ENCODE assay signal across 8 cellular contexts in the genomic region with DNA sequence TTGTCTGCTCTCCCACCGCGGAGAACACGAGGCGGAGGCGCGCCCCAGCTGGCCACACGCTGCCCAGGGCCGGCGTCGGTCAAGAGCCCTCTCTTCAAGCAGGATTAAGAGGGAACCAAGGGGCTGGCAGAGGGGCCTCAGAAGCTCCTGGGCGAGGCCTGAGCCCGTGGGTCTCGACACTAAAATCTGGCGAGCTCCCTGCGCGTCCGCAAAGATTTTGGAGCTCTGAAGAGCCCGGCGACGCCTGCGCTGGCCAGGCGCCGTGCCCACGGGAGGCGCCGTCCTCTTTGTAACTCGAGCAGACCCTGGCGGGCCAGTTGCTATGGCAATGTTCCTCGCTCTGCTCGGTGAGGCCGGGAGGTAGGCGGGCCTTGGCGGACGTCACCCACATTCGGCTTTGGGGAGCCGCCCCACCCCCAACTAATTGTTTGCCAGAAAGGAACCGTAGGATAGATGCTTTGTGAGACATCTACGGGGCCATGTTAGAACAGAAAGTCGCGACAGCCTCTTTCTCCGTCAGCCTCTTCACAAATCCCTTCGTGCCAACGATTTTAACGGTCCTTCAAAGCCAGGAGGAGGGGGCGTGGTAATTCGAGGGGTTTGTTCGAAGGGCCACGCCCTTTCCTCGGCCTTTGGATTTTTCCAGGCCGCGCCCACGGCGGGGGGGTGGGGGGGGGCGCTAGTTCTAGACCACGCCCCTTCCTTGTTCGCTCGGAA. TPM values are rescaled to one million over a fixed set of nuclear protein-coding genes. Genes with fewer than 3 reads are reported as not detected.
DNase-seq lines count a peak whose midpoint lies in the region; ATAC-seq, FAIRE-seq and TF ChIP-seq lines count a peak whose summit lies in the region.

No MANE protein-coding gene starts in this region.

- peak overlapping the region; percentile 85 for H2AFZ ChIP-seq in OCI-LY7 (ENCODE audit: low read length)

- intact Hi-C loops in OCI-LY7 (cut with micrococcal nuclease; ENCODE audit: unreplicated experiment), result loop anchor here (1.0 to 5.0 kb wide), 5 partner anchors 83 to 667 kb away; partner anchors contain the start of genes GALNT10, LARP1, MRPL22 and SAP30L

- H3K9me2 ChIP-seq in OCI-LY7 (ENCODE audit: insufficient read depth, low read length), result no peaks in the 10 kb centered on the region

- peak overlapping the region; percentile 89 for H3K27ac ChIP-seq in HUES6 (ENCODE audit: low read depth, low read length)
- H3K27ac ChIP-seq in OCI-LY7 (ENCODE audit: low read depth, low read length, poor library complexity, severe bottlenecking), result peak overlapping the region; percentile 89
- H3K27ac ChIP-seq in mucosa of rectum (ENCODE audit: low read depth in 2 of 2, low read length in 2 of 2), result peak overlapping the region; percentile 98

- POLR2A ChIA-PET in OCI-LY7 (lab: Charles Lee), result interaction anchor here (0.5 to 1.8 kb wide), 9 partner anchors 11 to 1086 kb away, joined by 3 to 7 read pairs (median 3); no protein-coding TSS in a partner anchor

- peaks cover 3% of the 10 kb centered on the region; the same call in 1 of the 2 replicates for H3K36me3 ChIP-seq in HUES6 (ENCODE audit: control insufficient read depth, insufficient read depth, low read length)
- H3K36me3 ChIP-seq in OCI-LY7 (ENCODE audit: insufficient read depth, low read length), result peaks cover 30% of the 10 kb centered on the region
- no peaks in the 10 kb centered on the region for H3K36me3 ChIP-seq in mucosa of rectum (ENCODE audit: control insufficient read depth in 2 of 2, insufficient read depth in 2 of 2, low read length in 2 of 2)

- peaks cover 25% of the 10 kb centered on the region for H4K20me1 ChIP-seq in OCI-LY7 (ENCODE audit: insufficient read depth, low read length)

- FAIRE-seq in D721Med (lab: Jason Lieb, UNC), result no peak

- H3K27me3 ChIP-seq in HUES6 (ENCODE audit: control insufficient read depth, insufficient read depth, low read length) (no peaks in the 10 kb centered on the region), mucosa of rectum (ENCODE audit: control insufficient read depth in 2 of 2, insufficient read depth in 2 of 2, low read length in 2 of 2) (no peaks in the 10 kb centered on the region)

- no peak for TF ChIP-seq CTCF in D721Med (IDR thresholded peaks at IDR 0.05; ENCODE audit: insufficient read depth, missing control alignments)
- TF ChIP-seq CTCF in OCI-LY7 (conservative IDR thresholded peaks at IDR 0.05; ENCODE audit: low read length), result no peak
- no peak for TF ChIP-seq CTCF in epithelial cell of proximal tubule (conservative IDR thresholded peaks at IDR 0.05; ENCODE audit: low read depth, low read length)

- ATAC-seq in GM21447 (IDR thresholded peaks at IDR 0.05; ENCODE audit: unreplicated experiment), result peak; percentile 61

- peaks cover 42% of the 10 kb centered on the region for H3K79me2 ChIP-seq in OCI-LY7 (ENCODE audit: insufficient read depth, low read depth, low read length)

- H3K4me2 ChIP-seq in OCI-LY7 (ENCODE audit: low read length), result peak overlapping the region; percentile 78

- BruUV-seq in OCI-LY7 (replicated peaks; lab: Mats Ljungman, UMichigan), result TSS peak; percentile 94

- DNase-seq in D721Med (ENCODE audit: insufficient read length, low spot score), result peak; percentile 74
- peak; percentile 93 for DNase-seq in OCI-LY7 (ENCODE audit: low spot score)
- peak; percentile 79 for DNase-seq in activated T-cell treated with anti-CD3 and anti-CD28 coated beads for 48 hours (ENCODE audit: low read depth)
- peak; percentile 66 for DNase-seq in epithelial cell of proximal tubule (ENCODE audit: low read depth)
- DNase-seq in stimulated activated CD8-positive, alpha-beta memory T cell treated with anti-CD3 and anti-CD28 coated beads, Interleukin-4, amount 100 ng/mL, for 4 hours (ENCODE audit: low read depth in 2 of 2, low spot score in 1 of 2), result peak; percentile 43 to 75

- peaks cover 11% of the 10 kb centered on the region; the same call in 1 of the 2 replicates for H3K4me1 ChIP-seq in HUES6 (ENCODE audit: control insufficient read depth, insufficient read depth, low read length)
- peaks cover 33% of the 10 kb centered on the region for H3K4me1 ChIP-seq in OCI-LY7 (ENCODE audit: insufficient read depth, low read length, poor library complexity, severe bottlenecking)
- peaks cover 18 to 27% of the 10 kb centered on the region in 2 donors for H3K4me1 ChIP-seq in mucosa of rectum (ENCODE audit: control insufficient read depth in 2 of 2, insufficient read depth in 2 of 2, low read length in 2 of 2)

- no peaks in the 10 kb centered on the region for H3K9me3 ChIP-seq in HUES6 (ENCODE audit: control insufficient read depth, insufficient read depth, low read depth, low read length)
- no peaks in the 10 kb centered on the region for H3K9me3 ChIP-seq in OCI-LY7 (ENCODE audit: low read length)
- no peaks in the 10 kb centered on the region for H3K9me3 ChIP-seq in mucosa of rectum (ENCODE audit: control insufficient read depth in 2 of 2, low read length in 2 of 2)

- CTCF ChIA-PET in OCI-LY7 (lab: Charles Lee; ENCODE audit: unreplicated experiment), result interaction anchor here (0.6 kb wide), 1 partner anchor 11 kb away, joined by 3 read pairs; no protein-coding TSS in a partner anchor

- H3K9ac ChIP-seq in HUES6 (ENCODE audit: low read length), result peak overlapping the region; percentile 96
- peak overlapping the region; percentile 91 to 97 for H3K9ac ChIP-seq in mucosa of rectum (ENCODE audit: low read depth in 1 of 2, low read length in 2 of 2)

- H3K4me3 ChIP-seq in HUES6 (ENCODE audit: low read depth, low read length) (peak overlapping the region; percentile 82), OCI-LY7 (ENCODE audit: low read depth, low read length, poor library complexity, severe bottlenecking) (peak overlapping the region; percentile 97), epithelial cell of proximal tubule (ENCODE audit: low read depth, low read length) (peak overlapping the region; percentile 76), mucosa of rectum (ENCODE audit: low read length in 2 of 2) (peak overlapping the region; percentile 96 to 97)

RNA-seq across cellular contexts. Expression of gene CNOT8, which starts 0.7 kb away (rescaled TPM):
- 52.4 and 53.6 TPM in 2 replicates for total RNA-seq in OCI-LY7 (2014; rRNA removed; shearing (Covaris generic))
- 79.4 and 85.3 TPM in 2 replicates for total RNA-seq in OCI-LY7 (2022)
- 59.5 and 74.7 TPM in 2 replicates for total RNA-seq in epithelial cell of proximal tubule

RNA-seq across cellular contexts. Expression of gene FAXDC2, which starts 7.3 kb away (rescaled TPM):
- total RNA-seq in OCI-LY7 (2014; rRNA removed; shearing (Covaris generic)), result 0.13 TPM in 2 replicates
- total RNA-seq in OCI-LY7 (2022) (0.10 and 0.28 TPM in 2 replicates), epithelial cell of proximal tubule (0.52 and 0.72 TPM in 2 replicates)

Comparison
In these comparisons a context has a peak if more than half of its experiments do, and no peak if none do; other contexts are left out.
1. Peak in every context shown above with its lines: DNase-seq, ATAC-seq, H3K4me3 ChIP-seq and H3K27ac ChIP-seq.